Comparison of ENCODE assay signal across 16 cellular contexts in genomic region chr5:78501411-78502338, GRCh38.
DNase-seq lines count a peak whose midpoint lies in the region; ATAC-seq and TF ChIP-seq lines count a peak whose summit lies in the region.
"Had no signal": no experiment of that assay in that cellular context is flagged by ENCODE, and none has a peak within 500 bp of the region (broad histone marks: within the 10 kb centered on the region; RNA-seq: fewer than 3 reads in every experiment).

No MANE protein-coding gene starts in this region.

- POLR2A ChIA-PET in MCF 10A (lab: Yijun Ruan, JAX) = interaction anchor here (0.8 to 1.6 kb wide), 5 partner anchors 10 to 114 kb away, joined by 3 to 5 read pairs (median 3); no protein-coding TSS in a partner anchor

- H3K36me3 ChIP-seq in uterus (no peaks in the 10 kb centered on the region), HAP-1 (replicated peaks) (no peaks in the 10 kb centered on the region)
- H3K36me3 ChIP-seq: tibial artery had no signal

- no peak for ATAC-seq in HG02571 (IDR thresholded peaks at IDR 0.05; ENCODE audit: unreplicated experiment)
- ATAC-seq: activated naive CD8-positive, alpha-beta T cell treated with anti-CD3 and anti-CD28 coated beads, Interleukin-2, amount 50 U/mL, for 24 hours; naive thymus-derived CD8-positive, alpha-beta T cell had no signal

- no peaks in the 10 kb centered on the region for H3K9me3 ChIP-seq in uterus
- no peaks in the 10 kb centered on the region for H3K9me3 ChIP-seq in HAP-1
- H3K9me3 ChIP-seq: tibial artery had no signal

- peak overlapping the region; percentile 13 to 23 for H3K27ac ChIP-seq in uterus
- H3K27ac ChIP-seq: coronary artery had no signal

- H3K9me3 Mint-ChIP-seq in MCF 10A (ENCODE audit: unreplicated experiment) = no peaks in the 10 kb centered on the region
- H3K9me3 Mint-ChIP-seq: activated naive CD8-positive, alpha-beta T cell treated with anti-CD3 and anti-CD28 coated beads, Interleukin-2, amount 50 U/mL, for 24 hours; naive thymus-derived CD8-positive, alpha-beta T cell had no signal

- DNase-seq in NOMO-1 treated with DMSO at 0.1 percent for 48 hours (lab: John Stamatoyannopoulos, UW; ENCODE audit: unreplicated experiment) (peak; percentile 23), NOMO-1 treated with dmso at 0.1 percent for 144 hours (lab: John Stamatoyannopoulos, UW; ENCODE audit: unreplicated experiment) (no peak), MCF 10A (ENCODE audit: unreplicated experiment) (no peak), kidney tubule cell (ENCODE audit: low spot score) (peak; percentile 6), uterus (no peak), LoVo (ENCODE audit: low spot score) (no peak), HAP-1 (ENCODE audit: low spot score in 2 of 2) (no peak)
- DNase-seq: activated naive CD8-positive, alpha-beta T cell treated with anti-CD3 and anti-CD28 coated beads, Interleukin-2, amount 50 U/mL, for 24 hours; activated T-cell treated with anti-CD3 and anti-CD28 coated beads, Interleukin-2, amount 50 U/mL, for 1 hour; Calu3; kidney glomerular epithelial cell; naive thymus-derived CD8-positive, alpha-beta T cell; NCI-H187; tibial artery had no signal

- peaks cover 14% of the 10 kb centered on the region in 2 donors for H3K4me1 ChIP-seq in uterus
- peaks cover 28% of the 10 kb centered on the region for H3K4me1 ChIP-seq in HAP-1

- H3K4me3 ChIP-seq in uterus (no peak overlapping the region), HAP-1 (no peak overlapping the region)
- H3K4me3 ChIP-seq: coronary artery, tibial artery had no signal

- peaks cover 7% of the 10 kb centered on the region for H3K36me3 Mint-ChIP-seq in MCF 10A (ENCODE audit: insufficient read depth, unreplicated experiment)
- H3K36me3 Mint-ChIP-seq: naive thymus-derived CD8-positive, alpha-beta T cell had no signal

- CTCF ChIA-PET in MCF 10A (lab: Yijun Ruan, JAX) = interaction anchor here (0.7 to 1.5 kb wide), 2 partner anchors 34 to 1556 kb away, joined by 3 to 6 read pairs; no protein-coding TSS in a partner anchor

- TF ChIP-seq POLR2A in uterus (IDR thresholded peaks at IDR 0.05) = no peak

- no TSS peak for BruUV-seq in MCF 10A (replicated peaks; lab: Mats Ljungman, UMichigan)

- H3K27me3 Mint-ChIP-seq in MCF 10A (ENCODE audit: insufficient read depth, unreplicated experiment) = no peaks in the 10 kb centered on the region

- H3K27ac Mint-ChIP-seq in MCF 10A (ENCODE audit: low read depth, unreplicated experiment) = peak overlapping the region; percentile 20
- H3K27ac Mint-ChIP-seq: activated naive CD8-positive, alpha-beta T cell treated with anti-CD3 and anti-CD28 coated beads, Interleukin-2, amount 50 U/mL, for 24 hours had no signal

- H3K27me3 ChIP-seq in uterus = no peaks in the 10 kb centered on the region
- no peaks in the 10 kb centered on the region for H3K27me3 ChIP-seq in HAP-1 (ENCODE audit: low read depth)
- H3K27me3 ChIP-seq: tibial artery had no signal

- H3K4me3 Mint-ChIP-seq in MCF 10A (ENCODE audit: unreplicated experiment) = no peak overlapping the region
- H3K4me3 Mint-ChIP-seq: activated naive CD8-positive, alpha-beta T cell treated with anti-CD3 and anti-CD28 coated beads, Interleukin-2, amount 50 U/mL, for 24 hours; naive thymus-derived CD8-positive, alpha-beta T cell had no signal

- peaks cover 46% of the 10 kb centered on the region for H3K4me1 Mint-ChIP-seq in MCF 10A (ENCODE audit: insufficient read depth, unreplicated experiment)
- H3K4me1 Mint-ChIP-seq: activated naive CD8-positive, alpha-beta T cell treated with anti-CD3 and anti-CD28 coated beads, Interleukin-2, amount 50 U/mL, for 24 hours had no signal

- in situ Hi-C loops in HAP-1 (cut with MboI; ENCODE audit: low sequenced_read_pairs) = no loop called here

- intact Hi-C loops in MCF 10A (cut with micrococcal nuclease) = no loop called here
- intact Hi-C loops in uterus (cut with DNase I; ENCODE audit: low total_unique reads) = no loop called here

- TF ChIP-seq CTCF in MCF 10A (IDR thresholded peaks at IDR 0.05; ENCODE audit: unreplicated experiment) = no peak
- TF ChIP-seq CTCF in uterus (IDR thresholded peaks at IDR 0.05) = no peak

Comparison
In these comparisons a context has a peak if more than half of its experiments do, and no peak if none do; other contexts are left out.
1. DNase-seq: peak in NOMO-1 treated with DMSO at 0.1 percent for 48 hours (single experiment) and kidney tubule cell (single experiment); none in NOMO-1 treated with dmso at 0.1 percent for 144 hours (single experiment), MCF 10A (single experiment), uterus (0 of 2), LoVo (single experiment) and HAP-1 (0 of 2).